10 cellular contexts compared by ENCODE assay signal in genomic region chr10:79146611-79147130, GRCh38.
DNase-seq lines count a peak whose midpoint lies in the region; ATAC-seq and TF ChIP-seq lines count a peak whose summit lies in the region.
"Had no signal": no experiment of that assay in that cellular context is flagged by ENCODE, and none has a peak within 500 bp of the region (broad histone marks: within the 10 kb centered on the region; RNA-seq: fewer than 3 reads in every experiment).

No MANE protein-coding gene starts in this region.

- H3K4me3 ChIP-seq in GM23248 (no peak overlapping the region), adipocyte (ENCODE audit: low read length) (no peak overlapping the region), skin epidermis (no peak overlapping the region)

- H3K36me3 ChIP-seq in GM23248 (ENCODE audit: low read depth) (peaks cover under 1% of the 10 kb centered on the region; the same call in 1 of the 2 replicates), adipocyte (ENCODE audit: control insufficient read depth, insufficient read depth, low read length, severe bottlenecking) (peaks cover 38% of the 10 kb centered on the region)

- no peaks in the 10 kb centered on the region for H3K9me2 ChIP-seq in GM23248 (ENCODE audit: insufficient read depth)

- 31 to 34% methylated on average over 10 to 13 of the region's 13 CpGs for WGBS in GM23248 (ENCODE audit: low coverage in 1 of 2, low lambda C conversion rate in 2 of 2, missing lambda C conversion rate in 2 of 2), 2 experiments

- H3K27ac Mint-ChIP-seq in mesothelial cell of epicardium = no peak overlapping the region

- peaks cover 57% of the 10 kb centered on the region for H3F3A ChIP-seq in GM23248 (ENCODE audit: insufficient read depth)

- H3K4me2 ChIP-seq in GM23248 (ENCODE audit: unreplicated experiment) = peak overlapping the region; percentile 7

- peaks cover 7% of the 10 kb centered on the region for H3K36me3 Mint-ChIP-seq in mesothelial cell of epicardium

- DNase-seq in GM23248 = peak; percentile 65
- no peak for DNase-seq in adipocyte (ENCODE audit: low read depth)
- DNase-seq in kidney glomerular epithelial cell (lab: John Stamatoyannopoulos, UW) = peak; percentile 39
- no peak for DNase-seq in SW480 (ENCODE audit: low spot score)
- DNase-seq in mesothelial cell of epicardium (ENCODE audit: low spot score in 2 of 2, unreplicated experiment in 2 of 2) = no peak
- DNase-seq: activated CD4-positive, alpha-beta T cell treated with anti-CD3 and anti-CD28 coated beads for 4 hours; KG1 had no signal

- ATAC-seq in HG03460 (IDR thresholded peaks at IDR 0.05; ENCODE audit: unreplicated experiment) = no peak
- ATAC-seq in HG02840 (IDR thresholded peaks at IDR 0.05; ENCODE audit: low FRiP score, unreplicated experiment) = no peak

- no peak overlapping the region for H2AFZ ChIP-seq in GM23248

- no peak overlapping the region for H3K4me3 Mint-ChIP-seq in mesothelial cell of epicardium

- in situ Hi-C loops in GM23248 (cut with MboI) = no loop called here

- H3K27ac ChIP-seq in GM23248 (peak overlapping the region; percentile 99), skin epidermis (peak overlapping the region in 20 of 21 experiments; percentile 31 to 92 (median 84))

- H3K4me1 Mint-ChIP-seq in mesothelial cell of epicardium = peaks cover 41% of the 10 kb centered on the region

- H3K27me3 ChIP-seq in GM23248 (replicated peaks; ENCODE audit: insufficient read depth) = no peaks in the 10 kb centered on the region
- H3K27me3 ChIP-seq in adipocyte (replicated peaks; ENCODE audit: control insufficient read depth, insufficient read depth, low read length) = no peaks in the 10 kb centered on the region

- H3K9me3 ChIP-seq in GM23248 (ENCODE audit: low read depth) = no peaks in the 10 kb centered on the region
- no peaks in the 10 kb centered on the region for H3K9me3 ChIP-seq in adipocyte (ENCODE audit: control insufficient read depth, low read length)

- H3K9me3 Mint-ChIP-seq in mesothelial cell of epicardium = no peaks in the 10 kb centered on the region

- H3K79me2 ChIP-seq in GM23248 (ENCODE audit: insufficient read depth) = peaks cover 52% of the 10 kb centered on the region

- H3K9ac ChIP-seq in GM23248 = peak overlapping the region; percentile 54
- H3K9ac ChIP-seq in adipocyte (ENCODE audit: low read length) = peak overlapping the region; percentile 91

- no peaks in the 10 kb centered on the region for H3K27me3 Mint-ChIP-seq in mesothelial cell of epicardium (ENCODE audit: low read depth)

- no peaks in the 10 kb centered on the region for H4K20me1 ChIP-seq in GM23248 (ENCODE audit: insufficient read depth)

- peaks cover 61% of the 10 kb centered on the region for H3K4me1 ChIP-seq in GM23248 (ENCODE audit: insufficient read depth)
- peaks cover 79% of the 10 kb centered on the region for H3K4me1 ChIP-seq in adipocyte (ENCODE audit: control insufficient read depth, insufficient read depth, low read length)

- TF ChIP-seq CTCF in mesothelial cell of epicardium (IDR thresholded peaks at IDR 0.05; ENCODE audit: unreplicated experiment) = no peak

Comparison
In these comparisons a context has a peak if more than half of its experiments do, and no peak if none do; other contexts are left out.
1. DNase-seq: peak in GM23248 (single experiment) and kidney glomerular epithelial cell (single experiment); none in adipocyte (single experiment), SW480 (single experiment) and mesothelial cell of epicardium (0 of 2).